9 cellular contexts compared by ENCODE assay signal in the genomic region with DNA sequence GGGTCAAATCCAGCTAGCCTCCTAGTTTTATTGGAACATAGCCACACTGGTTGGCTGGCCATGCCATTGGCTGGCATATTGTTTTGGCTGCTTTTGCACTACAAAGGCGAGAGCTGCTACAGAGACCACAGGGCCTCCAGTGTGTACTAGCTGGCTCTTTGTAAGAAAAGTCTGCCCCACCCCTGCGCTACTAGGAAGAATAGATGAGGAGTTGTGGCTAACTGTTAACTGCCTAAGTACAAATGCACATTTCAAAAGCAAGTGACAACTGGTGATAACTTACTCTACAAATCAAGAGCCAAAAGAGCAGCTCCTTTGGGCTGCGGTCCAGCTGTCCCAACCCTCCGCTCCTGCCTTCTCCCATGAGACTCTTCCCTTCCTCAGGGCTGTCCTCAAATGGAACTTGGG.
DNase-seq lines count a peak whose midpoint lies in the region; ATAC-seq and TF ChIP-seq lines count a peak whose summit lies in the region.
"Had no signal": no experiment of that assay in that cellular context is flagged by ENCODE, and none has a peak within 500 bp of the region (broad histone marks: within the 10 kb centered on the region; RNA-seq: fewer than 3 reads in every experiment).

No MANE protein-coding gene starts in this region.

- H3K9me2 ChIP-seq in SU-DHL-6 (replicated peaks; ENCODE audit: insufficient read depth, low read length), result no peaks in the 10 kb centered on the region

- no peak for ATAC-seq in GM18498 (IDR thresholded peaks at IDR 0.05; ENCODE audit: unreplicated experiment)

- intact Hi-C loops in dorsolateral prefrontal cortex (cut with DNase I), result loop anchor here (2.0 to 10.0 kb wide), 3 partner anchors 39 to 97 kb away; partner anchors contain the start of gene SERINC5 (in 1 of the 2)

- H3K27me3 Mint-ChIP-seq in nephron (ENCODE audit: low read depth), result no peaks in the 10 kb centered on the region

- peak overlapping the region; percentile 98 to 99 (median 98) for H3K27ac Mint-ChIP-seq in nephron

- peaks cover 87% of the 10 kb centered on the region for H3K79me2 ChIP-seq in SU-DHL-6 (ENCODE audit: insufficient read depth, low read length)

- H3K4me2 ChIP-seq in SU-DHL-6 (ENCODE audit: low read depth, low read length, poor library complexity, severe bottlenecking), result peak overlapping the region; percentile 98

- peak overlapping the region; percentile 68 for H3K9ac ChIP-seq in SU-DHL-6 (ENCODE audit: low read length)

- H3K4me1 Mint-ChIP-seq in nephron, result peaks cover 75% of the 10 kb centered on the region

- no peak overlapping the region for H2AFZ ChIP-seq in SU-DHL-6 (ENCODE audit: low read depth, low read length, severe bottlenecking)

- peak in 9 of 14 donors; percentile 31 to 66 (median 46) for DNase-seq in C1 segment of cervical spinal cord (lab: John Stamatoyannopoulos, UW)
- DNase-seq in dorsolateral prefrontal cortex, result peak in 6 of 10 donors; percentile 50 to 74 (median 64)
- no peak for DNase-seq in HK-2 (ENCODE audit: unreplicated experiment)
- no peak for DNase-seq in AG08395 (ENCODE audit: low spot score)
- no peak for DNase-seq in NCI-H226
- DNase-seq: T1000 had no signal

- H3K36me3 ChIP-seq in SU-DHL-6 (ENCODE audit: low read length), result peaks cover 3% of the 10 kb centered on the region; the same call in 1 of the 2 replicates

- no peaks in the 10 kb centered on the region for H3K9me3 ChIP-seq in SU-DHL-6 (ENCODE audit: insufficient read depth, low read length)

- peaks cover 89% of the 10 kb centered on the region for H3F3A ChIP-seq in SU-DHL-6 (ENCODE audit: insufficient read depth)

- TF ChIP-seq CTCF in SU-DHL-6 (IDR thresholded peaks at IDR 0.05; ENCODE audit: insufficient read depth, low read length, poor library complexity, severe bottlenecking) (no peak), dorsolateral prefrontal cortex (IDR thresholded peaks at IDR 0.05 in 54 of 56, conservative IDR thresholded peaks at IDR 0.05 in 2 of 56; ENCODE audit: low read depth in 1 of 56, partially characterized antibody in 56 of 56) (no peak), nephron (IDR thresholded peaks at IDR 0.05; ENCODE audit: unreplicated experiment in 3 of 3) (no peak)

- H3K27me3 ChIP-seq in SU-DHL-6 (ENCODE audit: low read length) (no peaks in the 10 kb centered on the region), dorsolateral prefrontal cortex (no peaks in the 10 kb centered on the region)

- no peaks in the 10 kb centered on the region for H4K20me1 ChIP-seq in SU-DHL-6 (ENCODE audit: low read depth, low read length)

- H3K27ac ChIP-seq in SU-DHL-6 (ENCODE audit: low read depth, low read length) (peak overlapping the region; percentile 99), dorsolateral prefrontal cortex (peak overlapping the region; percentile 51 to 97 (median 87))

- H3K4me3 ChIP-seq in SU-DHL-6 (ENCODE audit: insufficient read depth, low read length, poor library complexity, severe bottlenecking) (peak overlapping the region; percentile 34), dorsolateral prefrontal cortex (peak overlapping the region in 28 of 59 donors; percentile 0 to 41 (median 10))

- peak overlapping the region in 2 of 3 experiments; percentile 31 to 73 for H3K4me3 Mint-ChIP-seq in nephron

- H3K36me3 Mint-ChIP-seq in nephron (ENCODE audit: low read depth), result peaks cover 18% of the 10 kb centered on the region

- H3K9me3 Mint-ChIP-seq in nephron, result no peaks in the 10 kb centered on the region

Comparison
In these comparisons a context has a peak if more than half of its experiments do, and no peak if none do; other contexts are left out.
1. DNase-seq: peak in C1 segment of cervical spinal cord (9 of 14) and dorsolateral prefrontal cortex (6 of 10); none in HK-2 (single experiment), AG08395 (single experiment) and NCI-H226 (single experiment).